Comparison of ENCODE assay signal across 11 cellular contexts in genomic region chr11:47433991-47434786, GRCh38. TPM values are rescaled to one million over a fixed set of nuclear protein-coding genes. Genes with fewer than 3 reads are reported as not detected.
A peak's percentile ranks its signal among the peaks of the same experiment; 100 is the strongest.
DNase-seq lines count a peak whose midpoint lies in the region; ATAC-seq, FAIRE-seq and TF ChIP-seq lines count a peak whose summit lies in the region.
"Had no signal": no experiment of that assay in that cellular context is flagged by ENCODE, and none has a peak within 500 bp of the region (broad histone marks: within the 10 kb centered on the region; RNA-seq: fewer than 3 reads in every experiment).

No MANE protein-coding gene starts in this region.

- ATAC-seq in K562, result no peak

- no peaks in the 10 kb centered on the region for H3K27me3 ChIP-seq in K562 (ENCODE audit: control insufficient read depth in 2 of 2, insufficient read depth in 2 of 2, low read length in 2 of 2)
- H3K27me3 ChIP-seq: BLaER1 had no signal

- DNase-seq in A172 (ENCODE audit: low spot score) (peak; percentile 54), HFFc6 (peak; percentile 31), K562 (ENCODE audit: extremely low read depth in 1 of 4, low spot score in 3 of 4) (no peak), medulla oblongata (ENCODE audit: extremely low spot score) (peak; percentile 61), glutamatergic neuron (no peak), DMS153 (lab: John Stamatoyannopoulos, UW) (no peak), SHP77 treated with DMSO at 0.1 percent for 48 hours (lab: John Stamatoyannopoulos, UW) (no peak), HT-29 (ENCODE audit: low spot score) (no peak)
- DNase-seq: effector CD4-positive, alpha-beta T cell had no signal

- WGBS in K562 (ENCODE audit: insufficient coverage, low coverage, missing lambda C conversion rate), result 43% methylated on average over 7 of the region's 7 CpGs

- H2AFZ ChIP-seq in K562 (ENCODE audit: low read depth, low read length), result peak overlapping the region; percentile 19; the same call in 1 of the 2 replicates

- BruUV-seq in K562 (replicated peaks; lab: Mats Ljungman, UMichigan), result no TSS peak

- H3K27ac Mint-ChIP-seq in HFFc6 (peak overlapping the region; percentile 40; the same call in 1 of the 2 replicates), glutamatergic neuron (ENCODE audit: unreplicated experiment) (no peak overlapping the region)

- H3K9me1 ChIP-seq in K562 (ENCODE audit: control insufficient read depth, insufficient read depth, low read length), result no peaks in the 10 kb centered on the region

- intact Hi-C loops in K562 (cut with micrococcal nuclease), result no loop called here

- no peaks in the 10 kb centered on the region for H3K9me3 Mint-ChIP-seq in HFFc6
- H3K9me3 Mint-ChIP-seq in glutamatergic neuron (ENCODE audit: unreplicated experiment), result peaks cover 2% of the 10 kb centered on the region

- no peak for FAIRE-seq in K562 (lab: Jason Lieb, UNC)
- FAIRE-seq: G401.6 had no signal

- POLR2A ChIA-PET in K562 (lab: Yijun Ruan, JAX), result interaction anchor here (0.7 to 1.2 kb wide), 3 partner anchors 13 to 87 kb away, joined by 3 to 4 read pairs (median 3); no protein-coding TSS in a partner anchor

- H3K4me1 Mint-ChIP-seq in HFFc6 (ENCODE audit: low read depth) (peaks cover 16% of the 10 kb centered on the region), glutamatergic neuron (ENCODE audit: low read depth, unreplicated experiment) (no peaks in the 10 kb centered on the region)

- TF ChIP-seq EP300 in K562 (IDR thresholded peaks at IDR 0.05; ENCODE audit: low read length), result no peak

- H3K36me3 Mint-ChIP-seq in HFFc6 (ENCODE audit: low read depth) (no peaks in the 10 kb centered on the region), glutamatergic neuron (ENCODE audit: unreplicated experiment) (no peaks in the 10 kb centered on the region)

- H3K4me2 ChIP-seq in K562 (ENCODE audit: insufficient read depth, low read length), result no peak overlapping the region
- H3K4me2 ChIP-seq: BLaER1 had no signal

- H3K79me2 ChIP-seq in K562 (ENCODE audit: control insufficient read depth, insufficient read depth, low read length), result no peaks in the 10 kb centered on the region

- H3K27ac ChIP-seq in K562 (ENCODE audit: extremely low read depth, low read depth, low read length), result no peak overlapping the region
- H3K27ac ChIP-seq: BLaER1 had no signal

- H4K20me1 ChIP-seq in K562 (replicated peaks; ENCODE audit: control insufficient read depth, insufficient read depth, low read length), result no peaks in the 10 kb centered on the region
- H4K20me1 ChIP-seq: BLaER1 had no signal

- no peak for TF ChIP-seq RAD21 in K562 (CRISPR knock-in tag; conservative IDR thresholded peaks at IDR 0.05 in 1 of 2, IDR thresholded peaks at IDR 0.05 in 1 of 2)

- no peaks in the 10 kb centered on the region for H3K36me3 ChIP-seq in K562 (ENCODE audit: control insufficient read depth, insufficient read depth, low read length)
- H3K36me3 ChIP-seq: BLaER1 had no signal

- in situ Hi-C loops in K562 (cut with MboI), result no loop called here

- no peak overlapping the region for H3K4me3 Mint-ChIP-seq in HFFc6
- no peak overlapping the region for H3K4me3 Mint-ChIP-seq in glutamatergic neuron (ENCODE audit: unreplicated experiment)

- H3K27me3 Mint-ChIP-seq in HFFc6 (ENCODE audit: insufficient read depth) (no peaks in the 10 kb centered on the region; the same call in 1 of the 2 replicates), glutamatergic neuron (ENCODE audit: unreplicated experiment) (peaks cover 4% of the 10 kb centered on the region)

- TF ChIP-seq POLR2A in K562 (conservative IDR thresholded peaks at IDR 0.05), result no peak

- no peak overlapping the region for H3K4me3 ChIP-seq in K562
- H3K4me3 ChIP-seq: BLaER1 had no signal

- peaks cover 0 to 9% of the 10 kb centered on the region in 2 experiments; a peak in 1 of 5 replicates for H3K4me1 ChIP-seq in K562 (replicated peaks in 1 of 2; ENCODE audit: control insufficient read depth in 2 of 2, insufficient read depth in 2 of 2, low read length in 2 of 2)

- CTCF ChIA-PET in K562 (lab: Yijun Ruan, JAX; ENCODE audit: low intra/inter-chr PET ratio), result no interaction called here

- H3K9ac ChIP-seq in K562 (ENCODE audit: insufficient read depth in 1 of 2, low read depth in 2 of 2, low read length in 2 of 2), result no peak overlapping the region; a peak in 1 of 4 replicates
- H3K9ac ChIP-seq: BLaER1 had no signal

- no peak for TF ChIP-seq CTCF in HFFc6 (IDR thresholded peaks at IDR 0.05)
- TF ChIP-seq CTCF in K562 (IDR thresholded peaks at IDR 0.05 in 2 of 3, conservative IDR thresholded peaks at IDR 0.05 in 1 of 3; ENCODE audit: insufficient read depth in 2 of 3, low read depth in 1 of 3, low read length in 3 of 3), result no peak
- TF ChIP-seq CTCF in glutamatergic neuron (IDR thresholded peaks at IDR 0.05; ENCODE audit: partially characterized antibody, unreplicated experiment), result no peak

- H3K9me3 ChIP-seq in K562 (replicated peaks; ENCODE audit: control insufficient read depth, insufficient read depth, low read depth, low read length), result no peaks in the 10 kb centered on the region
- H3K9me3 ChIP-seq: BLaER1 had no signal

RNA-seq across cellular contexts. Expression of gene PSMC3, which starts 8.0 kb away (rescaled TPM):
- total RNA-seq in A172 (2014; rRNA removed; shearing (Covaris generic)), result 435 and 665 TPM in 2 replicates
- total RNA-seq in HFFc6 (2021; fragmentation: NEBNext Ultra II Directional; extraction: Animal tissue kit (Norgen Biotek cat#: 25700)), result 100 to 1,000 TPM; 161 to 238 (median 220) TPM
- total RNA-seq in K562 (2011; cell fraction: chromatin; rRNA removed; ENCODE audit: low replicate concordance), result 145 and 204 TPM in 2 replicates
- total RNA-seq in K562 (2011; cell fraction: nucleolus; rRNA removed), result 116 and 126 TPM in 2 replicates
- total RNA-seq in K562 (2011; cell fraction: nucleoplasm; rRNA removed), result 96.6 and 141 TPM in 2 replicates
- 222 and 237 TPM in 2 replicates for total RNA-seq in K562 (2014; rRNA removed)
- total RNA-seq in K562 (2014; rRNA removed; fragmentation: Illumina TruSeq; extraction: Trizol), result 311 and 382 TPM in 2 replicates
- 292 and 301 TPM in 2 replicates for total RNA-seq in K562 (2015; rRNA removed; fragmentation: Illumina TruSeq; extraction: Trizol)
- 189 and 211 TPM in 2 replicates for total RNA-seq in K562 (2021)
- polyA plus RNA-seq in K562 (2011; rRNA removed), result 126 and 240 TPM in 2 replicates
- polyA plus RNA-seq in K562 (2011; cell fraction: cytosol; rRNA removed), result 134 and 180 TPM in 2 replicates
- polyA plus RNA-seq in K562 (2011; cell fraction: nucleus; rRNA removed), result 72.2 and 75.9 TPM in 2 replicates
- 229 and 337 TPM in 2 replicates for polyA plus RNA-seq in K562 (2012)
- polyA plus RNA-seq in K562 (2014; fragmentation: Illumina TruSeq; extraction: Trizol), result 324 and 393 TPM in 2 replicates
- polyA plus RNA-seq in K562 (2014; fragmentation: Nextera tagmentation; extraction: Ambion mirVana), result 10 to 100 TPM; 44.3 to 98.5 TPM
- 262 and 265 TPM in 2 replicates for polyA plus RNA-seq in K562 (2014; rRNA removed)
- 357 and 499 TPM in 2 replicates for polyA minus RNA-seq in K562 (2011; rRNA and poly(A)+ RNA removed)
- 72.6 and 83.1 TPM in 2 replicates for polyA minus RNA-seq in K562 (2011; cell fraction: cytosol; rRNA and poly(A)+ RNA removed)
- polyA minus RNA-seq in K562 (2011; cell fraction: nucleus; rRNA and poly(A)+ RNA removed), result 50.2 and 64.0 TPM in 2 replicates
- total RNA-seq in glutamatergic neuron (ENCODE audit: unreplicated experiment), result 112 TPM
- total RNA-seq in HT-29 (2014; rRNA removed; shearing (Covaris generic)), result 206 and 222 TPM in 2 replicates

RNA-seq across cellular contexts. Expression of gene RAPSN, which starts 14.7 kb away (rescaled TPM):
- total RNA-seq in A172 (2014; rRNA removed; shearing (Covaris generic)), result not detected in 2 replicates
- total RNA-seq in HFFc6 (2021; fragmentation: NEBNext Ultra II Directional; extraction: Animal tissue kit (Norgen Biotek cat#: 25700)), result under 1 TPM in 1 of 6 experiments, not detected in 5; 0.22 TPM
- total RNA-seq in K562 (2011; cell fraction: chromatin; rRNA removed; ENCODE audit: low replicate concordance), result not detected in 2 replicates
- not detected in 2 replicates for total RNA-seq in K562 (2011; cell fraction: nucleolus; rRNA removed)
- not detected in 2 replicates for total RNA-seq in K562 (2011; cell fraction: nucleoplasm; rRNA removed)
- not detected in 2 replicates for total RNA-seq in K562 (2014; rRNA removed)
- total RNA-seq in K562 (2014; rRNA removed; fragmentation: Illumina TruSeq; extraction: Trizol), result not detected in 2 replicates
- 0.11 TPM in 1 of 2 replicates, not detected in the other for total RNA-seq in K562 (2015; rRNA removed; fragmentation: Illumina TruSeq; extraction: Trizol)
- total RNA-seq in K562 (2021), result 0.13 TPM in 1 of 2 replicates, not detected in the other
- polyA plus RNA-seq in K562 (2011; rRNA removed), result 0.06 TPM in 1 of 2 replicates, not detected in the other
- polyA plus RNA-seq in K562 (2011; cell fraction: cytosol; rRNA removed), result 0.04 TPM in 1 of 2 replicates, not detected in the other
- not detected in 2 replicates for polyA plus RNA-seq in K562 (2011; cell fraction: nucleus; rRNA removed)
- 0.14 TPM in 1 of 2 replicates, not detected in the other for polyA plus RNA-seq in K562 (2012)
- polyA plus RNA-seq in K562 (2014; fragmentation: Illumina TruSeq; extraction: Trizol), result not detected in 2 replicates
- not detected for polyA plus RNA-seq in K562 (2014; fragmentation: Nextera tagmentation; extraction: Ambion mirVana)
- not detected in 2 replicates for polyA plus RNA-seq in K562 (2014; rRNA removed)
- not detected in 2 replicates for polyA minus RNA-seq in K562 (2011; rRNA and poly(A)+ RNA removed)
- polyA minus RNA-seq in K562 (2011; cell fraction: cytosol; rRNA and poly(A)+ RNA removed), result not detected in 2 replicates
- not detected in 2 replicates for polyA minus RNA-seq in K562 (2011; cell fraction: nucleus; rRNA and poly(A)+ RNA removed)
- total RNA-seq in glutamatergic neuron (ENCODE audit: unreplicated experiment), result 0.54 TPM
- total RNA-seq in HT-29 (2014; rRNA removed; shearing (Covaris generic)), result not detected in 2 replicates

RNA-seq across cellular contexts. Expression of gene SLC39A13, which starts 25.8 kb away (rescaled TPM):
- total RNA-seq in A172 (2014; rRNA removed; shearing (Covaris generic)), result 103 and 108 TPM in 2 replicates
- 100 to 1,000 TPM in 2 of 6 experiments, 10 to 100 TPM in 4; 78.2 to 126 (median 86.4) TPM for total RNA-seq in HFFc6 (2021; fragmentation: NEBNext Ultra II Directional; extraction: Animal tissue kit (Norgen Biotek cat#: 25700))
- total RNA-seq in K562 (2011; cell fraction: chromatin; rRNA removed; ENCODE audit: low replicate concordance), result 14.7 and 58.9 TPM in 2 replicates
- total RNA-seq in K562 (2011; cell fraction: nucleolus; rRNA removed), result 52.1 and 58.4 TPM in 2 replicates
- 29.8 and 30.5 TPM in 2 replicates for total RNA-seq in K562 (2011; cell fraction: nucleoplasm; rRNA removed)
- total RNA-seq in K562 (2014; rRNA removed) (9.5 and 14.0 TPM in 2 replicates), K562 (2014; rRNA removed; fragmentation: Illumina TruSeq; extraction: Trizol) (0.61 and 1.3 TPM in 2 replicates), K562 (2015; rRNA removed; fragmentation: Illumina TruSeq; extraction: Trizol) (3.2 TPM in 2 replicates), K562 (2021) (10.9 TPM in 2 replicates), glutamatergic neuron (ENCODE audit: unreplicated experiment) (60.0 TPM)
- polyA plus RNA-seq in K562 (2011; rRNA removed) (6.7 and 10.2 TPM in 2 replicates), K562 (2014; fragmentation: Illumina TruSeq; extraction: Trizol) (2.8 and 7.3 TPM in 2 replicates), K562 (2014; fragmentation: Nextera tagmentation; extraction: Ambion mirVana) (under 1 TPM; 0.17 to 0.24 TPM), K562 (2014; rRNA removed) (14.4 and 15.9 TPM in 2 replicates)
- polyA plus RNA-seq in K562 (2011; cell fraction: cytosol; rRNA removed), result 11.1 and 20.7 TPM in 2 replicates
- polyA plus RNA-seq in K562 (2011; cell fraction: nucleus; rRNA removed), result 75.5 and 90.8 TPM in 2 replicates
- 7.4 and 23.7 TPM in 2 replicates for polyA plus RNA-seq in K562 (2012)
- polyA minus RNA-seq in K562 (2011; rRNA and poly(A)+ RNA removed), result 1.3 and 1.6 TPM in 2 replicates
- polyA minus RNA-seq in K562 (2011; cell fraction: cytosol; rRNA and poly(A)+ RNA removed), result 3.2 and 7.4 TPM in 2 replicates
- 10.1 and 12.0 TPM in 2 replicates for polyA minus RNA-seq in K562 (2011; cell fraction: nucleus; rRNA and poly(A)+ RNA removed)
- 56.0 and 67.0 TPM in 2 replicates for total RNA-seq in HT-29 (2014; rRNA removed; shearing (Covaris generic))

RNA-seq across cellular contexts. Expression of gene SPI1, which starts 55.8 kb away (rescaled TPM):
- 0.10 TPM in 1 of 2 replicates, not detected in the other for total RNA-seq in A172 (2014; rRNA removed; shearing (Covaris generic))
- total RNA-seq in HFFc6 (2021; fragmentation: NEBNext Ultra II Directional; extraction: Animal tissue kit (Norgen Biotek cat#: 25700)), result not detected
- total RNA-seq in K562 (2011; cell fraction: chromatin; rRNA removed; ENCODE audit: low replicate concordance), result 12.0 and 16.1 TPM in 2 replicates
- 11.0 and 11.2 TPM in 2 replicates for total RNA-seq in K562 (2011; cell fraction: nucleolus; rRNA removed)
- 18.0 and 31.5 TPM in 2 replicates for total RNA-seq in K562 (2011; cell fraction: nucleoplasm; rRNA removed)
- 23.4 and 32.6 TPM in 2 replicates for total RNA-seq in K562 (2014; rRNA removed)
- 2.8 and 3.2 TPM in 2 replicates for total RNA-seq in K562 (2014; rRNA removed; fragmentation: Illumina TruSeq; extraction: Trizol)
- 10.3 and 12.5 TPM in 2 replicates for total RNA-seq in K562 (2015; rRNA removed; fragmentation: Illumina TruSeq; extraction: Trizol)
- 30.7 and 33.7 TPM in 2 replicates for total RNA-seq in K562 (2021)
- polyA plus RNA-seq in K562 (2011; rRNA removed), result 8.6 and 28.6 TPM in 2 replicates
- 28.0 and 35.1 TPM in 2 replicates for polyA plus RNA-seq in K562 (2011; cell fraction: cytosol; rRNA removed)
- 24.3 and 25.6 TPM in 2 replicates for polyA plus RNA-seq in K562 (2011; cell fraction: nucleus; rRNA removed)
- polyA plus RNA-seq in K562 (2012), result 20.6 and 54.3 TPM in 2 replicates
- polyA plus RNA-seq in K562 (2014; fragmentation: Illumina TruSeq; extraction: Trizol), result 16.0 and 32.1 TPM in 2 replicates
- polyA plus RNA-seq in K562 (2014; fragmentation: Nextera tagmentation; extraction: Ambion mirVana), result under 1 TPM; 0.10 to 0.11 TPM
- 16.2 and 21.9 TPM in 2 replicates for polyA plus RNA-seq in K562 (2014; rRNA removed)
- polyA minus RNA-seq in K562 (2011; rRNA and poly(A)+ RNA removed), result 21.0 and 25.6 TPM in 2 replicates
- polyA minus RNA-seq in K562 (2011; cell fraction: cytosol; rRNA and poly(A)+ RNA removed), result 22.7 and 32.9 TPM in 2 replicates
- polyA minus RNA-seq in K562 (2011; cell fraction: nucleus; rRNA and poly(A)+ RNA removed), result 6.5 and 12.0 TPM in 2 replicates
- total RNA-seq in glutamatergic neuron (ENCODE audit: unreplicated experiment), result not detected
- total RNA-seq in HT-29 (2014; rRNA removed; shearing (Covaris generic)), result not detected in 2 replicates

Comparison
In these comparisons a context has a peak if more than half of its experiments do, and no peak if none do; other contexts are left out.
1. DNase-seq: peak in A172 (single experiment), HFFc6 (single experiment) and medulla oblongata (single experiment); none in K562 (0 of 4), glutamatergic neuron (single experiment), DMS153 (single experiment), SHP77 treated with DMSO at 0.1 percent for 48 hours (single experiment) and HT-29 (single experiment).